Comparison of ENCODE assay signal across 1 cellular context in the genomic region with DNA sequence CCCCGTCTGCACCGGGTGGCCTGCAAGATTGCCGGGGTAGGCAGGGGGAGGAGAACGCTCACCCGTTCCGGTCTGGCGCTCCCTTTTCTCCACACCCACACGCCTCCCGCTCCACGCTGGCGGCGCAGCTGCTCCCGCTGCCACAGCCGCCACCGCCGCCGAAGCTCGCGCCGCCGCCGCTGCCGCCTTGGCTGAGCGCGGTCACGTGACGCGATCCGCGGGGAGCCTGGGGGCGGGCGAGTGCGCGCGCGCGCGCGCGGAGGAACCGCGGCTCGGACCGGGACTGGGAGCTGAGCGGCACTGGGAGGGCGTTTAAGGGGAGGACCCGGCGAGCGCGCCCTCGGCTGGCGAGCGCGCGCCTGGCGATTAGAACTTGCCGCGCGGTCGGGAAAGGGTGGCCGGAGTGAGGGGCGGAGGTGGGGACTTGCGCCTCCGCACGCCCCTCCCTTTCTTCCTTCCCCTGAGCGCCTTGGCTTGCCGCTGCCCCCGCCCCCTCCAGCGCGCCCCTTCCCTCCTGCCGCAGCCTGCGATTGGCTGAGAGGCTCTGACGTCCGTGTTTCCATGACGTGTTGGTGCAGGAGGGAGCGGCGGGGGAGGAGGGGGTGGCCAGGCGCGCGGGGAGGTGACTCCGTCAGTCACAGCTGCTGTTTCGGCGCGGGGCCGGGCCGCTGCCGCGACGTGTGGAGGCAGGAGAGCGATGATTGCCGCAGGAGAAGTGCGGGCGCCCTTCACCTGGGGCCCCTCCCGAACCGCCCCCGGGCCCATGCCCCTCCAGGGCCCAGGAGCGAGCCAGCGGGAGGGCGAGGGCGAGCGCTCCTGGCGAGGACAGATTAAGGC.
TF ChIP-seq lines count a peak whose summit lies in the region.

No MANE protein-coding gene starts in this region.

TF ChIP-seq in GM12878, 131 proteins besides CTCF, POLR2A, EP300 and RAD21 (continued from another document):
- TF ChIP-seq NKRF (conservative IDR thresholded peaks at IDR 0.05) (peak; percentile 10; the same call in 1 of the 2 replicates), JUNB (IDR thresholded peaks at IDR 0.05) (no peak), EED (IDR thresholded peaks at IDR 0.05; ENCODE audit: low read depth) (0 out of 2 replicates have a peak, but pooled peaks have one; percentile 11)
